In the genomic region with DNA sequence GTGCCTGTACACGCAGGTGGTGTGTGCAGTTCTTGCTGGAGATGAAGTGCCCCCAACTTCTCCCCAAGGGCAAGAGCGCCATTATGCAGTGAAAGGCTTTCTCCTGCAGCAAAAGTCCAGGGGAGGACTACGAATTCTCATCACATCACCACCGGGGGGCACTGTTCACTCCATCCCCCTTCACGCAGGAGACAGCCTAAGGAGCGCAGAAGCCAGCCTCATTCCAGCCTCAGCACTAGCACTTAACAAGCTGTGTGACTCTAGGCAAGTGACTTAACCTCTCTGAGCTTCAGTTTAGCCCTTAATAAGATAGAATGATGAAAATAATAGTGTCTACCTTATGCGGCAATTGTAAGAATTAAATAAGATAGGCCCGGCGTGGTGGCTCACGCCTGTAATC, we compare ENCODE assay signal across 8 cellular contexts. TPM values are rescaled to one million over a fixed set of nuclear protein-coding genes. Genes with fewer than 3 reads are reported as not detected.
A peak's percentile ranks its signal among the peaks of the same experiment; 100 is the strongest.
DNase-seq lines count a peak whose midpoint lies in the region; ATAC-seq, FAIRE-seq and TF ChIP-seq lines count a peak whose summit lies in the region.

No MANE protein-coding gene starts in this region.

- peak; percentile 35 for DNase-seq in EL
- DNase-seq in Kasumi-1 (lab: John Stamatoyannopoulos, UW) = peak; percentile 68 to 81
- peak; percentile 46 for DNase-seq in SW480 (ENCODE audit: low spot score)
- no peak for DNase-seq in keratinocyte (ENCODE audit: low read depth, low spot score)
- DNase-seq in stimulated activated CD8-positive, alpha-beta memory T cell treated with anti-CD3 and anti-CD28 coated beads, Interleukin-4, amount 100 ng/mL, for 24 hours (ENCODE audit: low read depth) = peak; percentile 55
- DNase-seq in epidermal melanocyte (ENCODE audit: insufficient read length, low spot score) = no peak

- peaks cover 5% of the 10 kb centered on the region for H3K27me3 ChIP-seq in keratinocyte (ENCODE audit: control insufficient read depth, extremely low read depth, insufficient read depth, low read length)

- H3K27ac ChIP-seq in angular gyrus (ENCODE audit: low read depth, low read length) = peak overlapping the region; percentile 58
- H3K27ac ChIP-seq in keratinocyte (ENCODE audit: control insufficient read depth, insufficient read depth, low read length) = no peak overlapping the region

- peaks cover 34% of the 10 kb centered on the region for H3K4me1 ChIP-seq in keratinocyte (ENCODE audit: control insufficient read depth, extremely low read depth, insufficient read depth, low read length)

- TF ChIP-seq CTCF in keratinocyte (optimal IDR thresholded peaks at IDR 0.05 in 1 of 3, IDR thresholded peaks at IDR 0.05 in 1 of 3, conservative IDR thresholded peaks at IDR 0.05 in 1 of 3; ENCODE audit: extremely low read depth in 1 of 3, insufficient read depth in 2 of 3, low read length in 3 of 3) = peak in 2 of 3 experiments; percentile 40 to 49

- no peaks in the 10 kb centered on the region for H3K79me2 ChIP-seq in keratinocyte (ENCODE audit: control insufficient read depth, insufficient read depth, low read length)

- H3K4me2 ChIP-seq in keratinocyte (ENCODE audit: control insufficient read depth, extremely low read depth, insufficient read depth, low read depth, low read length) = no peak overlapping the region

- no peak overlapping the region for H3K4me3 ChIP-seq in keratinocyte (ENCODE audit: control insufficient read depth in 2 of 3, extremely low read depth in 1 of 3, insufficient read depth in 2 of 3, low read depth in 1 of 3, low read length in 3 of 3)

- peaks cover 0 to 3% of the 10 kb centered on the region in 2 experiments for H3K36me3 ChIP-seq in keratinocyte (ENCODE audit: control insufficient read depth in 2 of 2, extremely low read depth in 1 of 2, insufficient read depth in 2 of 2, low read length in 2 of 2)

- no peak overlapping the region for H2AFZ ChIP-seq in keratinocyte (ENCODE audit: control insufficient read depth, low read length)

- FAIRE-seq in keratinocyte (lab: Jason Lieb, UNC) = no peak

- no peaks in the 10 kb centered on the region for H3K9me1 ChIP-seq in keratinocyte (ENCODE audit: control insufficient read depth, extremely low read depth, insufficient read depth, low read length)

- no peak overlapping the region for H3K9ac ChIP-seq in keratinocyte (ENCODE audit: control insufficient read depth, extremely low read depth, insufficient read depth, low read length)

- no peak for ATAC-seq in HG03097 (IDR thresholded peaks at IDR 0.05; ENCODE audit: low FRiP score, unreplicated experiment)

- H4K20me1 ChIP-seq in keratinocyte (ENCODE audit: control insufficient read depth, extremely low read depth, insufficient read depth, low read length) = peaks cover 8% of the 10 kb centered on the region

- H3K9me3 ChIP-seq in keratinocyte (ENCODE audit: control insufficient read depth, low read depth, low read length) = no peaks in the 10 kb centered on the region

- dilution Hi-C loops in keratinocyte (cut with MboI; ENCODE audit: extremely low pct_ligation_motif_present, low sequenced_read_pairs) = no loop called here

RNA-seq across cellular contexts. Expression of gene DNMT3A, which starts 32.3 kb away (rescaled TPM):
- 1.5 to 2.2 TPM (median 2.1 TPM) in 3 replicates for polyA plus RNA-seq in keratinocyte
- polyA plus RNA-seq in keratinocyte (2011; ENCODE audit: low read depth) = 2.2 TPM
- 0.88 and 1.7 TPM in 2 replicates for polyA plus RNA-seq in keratinocyte (2011; cell fraction: cytosol; rRNA removed)
- polyA plus RNA-seq in keratinocyte (2011; cell fraction: nucleus; rRNA removed) = 5.8 and 6.7 TPM in 2 replicates
- 2.5 and 4.6 TPM in 2 replicates for polyA plus RNA-seq in keratinocyte (2012; ENCODE audit: low replicate concordance)
- polyA minus RNA-seq in keratinocyte = 4.8 to 16.5 TPM (median 10.5 TPM) in 3 replicates
- 5.6 TPM for polyA minus RNA-seq in keratinocyte (2011; cell fraction: cytosol; rRNA and poly(A)+ RNA removed)
- 7.4 and 10.2 TPM in 2 replicates for polyA minus RNA-seq in keratinocyte (2011; cell fraction: nucleus; rRNA and poly(A)+ RNA removed)

Comparison
In these comparisons a context has a peak if more than half of its experiments do, and no peak if none do; other contexts are left out.
1. DNase-seq: peak in EL (single experiment), Kasumi-1 (2 of 2), SW480 (single experiment) and stimulated activated CD8-positive, alpha-beta memory T cell treated with anti-CD3 and anti-CD28 coated beads, Interleukin-4, amount 100 ng/mL, for 24 hours (single experiment); none in keratinocyte (single experiment) and epidermal melanocyte (single experiment).